ENCODE assay signal across 17 cellular contexts in the genomic region with DNA sequence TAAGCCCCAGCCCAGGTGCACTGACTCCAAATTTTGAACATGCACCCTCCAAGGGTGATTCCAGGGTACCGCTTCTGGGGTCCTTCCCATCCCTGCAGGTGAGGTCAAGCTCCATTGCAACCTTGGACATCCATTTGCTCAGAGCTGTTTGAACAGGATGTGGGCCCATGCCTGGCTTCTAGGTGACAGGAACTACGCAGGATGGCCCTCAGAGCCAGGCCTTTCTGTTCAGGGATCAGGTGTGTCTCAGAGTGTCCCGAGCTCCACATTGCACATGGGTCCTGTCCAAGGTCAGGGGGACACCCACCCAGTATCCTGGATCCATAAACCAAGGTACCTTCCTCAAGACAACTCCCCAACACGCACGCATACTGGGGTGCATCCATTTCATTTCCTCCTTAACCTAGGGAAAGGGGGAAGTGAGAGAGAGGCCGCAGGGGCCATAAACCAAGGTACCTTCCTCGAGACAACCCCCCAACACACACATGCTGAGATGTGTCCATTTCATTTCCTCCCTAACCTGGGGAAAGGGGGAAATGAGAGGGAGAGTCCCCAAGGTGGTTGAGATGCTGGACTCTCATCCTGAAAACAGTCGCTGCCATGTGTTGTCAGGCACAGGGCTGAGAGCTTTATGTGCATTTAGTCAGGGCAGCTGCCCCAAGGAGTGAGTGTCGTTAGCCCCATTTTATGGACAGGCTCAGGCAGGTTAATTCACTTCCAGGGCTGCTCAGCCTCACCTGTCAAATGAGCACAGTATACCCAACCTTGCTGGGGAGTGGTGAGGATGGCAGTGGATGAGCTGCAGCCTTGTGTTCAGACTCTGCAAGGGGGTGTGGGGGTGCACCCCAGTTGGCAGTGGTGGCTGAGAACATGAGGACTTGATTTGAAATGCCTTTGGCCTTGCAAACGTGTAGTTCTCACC. TPM values are rescaled to one million over a fixed set of nuclear protein-coding genes. Genes with fewer than 3 reads are reported as not detected.
DNase-seq lines count a peak whose midpoint lies in the region; ATAC-seq, FAIRE-seq and TF ChIP-seq lines count a peak whose summit lies in the region.
"Had no signal": no experiment of that assay in that cellular context is flagged by ENCODE, and none has a peak within 500 bp of the region (broad histone marks: within the 10 kb centered on the region; RNA-seq: fewer than 3 reads in every experiment).

No MANE protein-coding gene starts in this region.

- CTCF ChIA-PET in activated naive CD4-positive, alpha-beta T cell treated with anti-CD3 and anti-CD28 coated beads, Interleukin-2, amount 10 ng/mL, durations not matched to agents 7 days and 5 days (lab: Charles Lee): no interaction called here
- CTCF ChIA-PET in PC-3 (lab: Charles Lee): no interaction called here

- H3K9me3 Mint-ChIP-seq in activated naive CD4-positive, alpha-beta T cell treated with anti-CD3 and anti-CD28 coated beads, Interleukin-2, amount 10 ng/mL, durations not matched to agents 7 days and 5 days: no peaks in the 10 kb centered on the region
- H3K9me3 Mint-ChIP-seq in activated naive CD4-positive, alpha-beta T cell treated with anti-CD3 and anti-CD28 coated beads, Interleukin-2, amount 50 U/mL, for 72 hours: no peaks in the 10 kb centered on the region

- H3K4me3 Mint-ChIP-seq in activated naive CD4-positive, alpha-beta T cell treated with anti-CD3 and anti-CD28 coated beads, Interleukin-2, amount 10 ng/mL, durations not matched to agents 7 days and 5 days: peak overlapping the region; percentile 76

- H3K4me2 ChIP-seq in PC-3 (ENCODE audit: low read length): peak overlapping the region; percentile 93

- H3K27me3 Mint-ChIP-seq in activated naive CD4-positive, alpha-beta T cell treated with anti-CD3 and anti-CD28 coated beads, Interleukin-2, amount 10 ng/mL, durations not matched to agents 7 days and 5 days: no peaks in the 10 kb centered on the region

- H3K27ac ChIP-seq in PC-3 (ENCODE audit: low read length) (peak overlapping the region; percentile 4; the same call in 1 of the 2 replicates), kidney (ENCODE audit: low read depth in 2 of 2, low read length in 2 of 2) (no peak overlapping the region)
- H3K27ac ChIP-seq: prostate gland, transverse colon had no signal

- H3K36me3 ChIP-seq in PC-3 (ENCODE audit: low read depth, low read length) (no peaks in the 10 kb centered on the region; the same call in 1 of the 2 replicates), kidney (ENCODE audit: control insufficient read depth in 1 of 2, insufficient read depth in 2 of 2, low read length in 2 of 2) (peaks cover 0 to 5% of the 10 kb centered on the region in 2 donors)
- H3K36me3 ChIP-seq: prostate gland had no signal

- no peaks in the 10 kb centered on the region for H3K9me3 ChIP-seq in PC-3 (ENCODE audit: low read length)
- no peaks in the 10 kb centered on the region for H3K9me3 ChIP-seq in kidney (ENCODE audit: control insufficient read depth in 1 of 2, low read length in 2 of 2)
- H3K9me3 ChIP-seq: gastrocnemius medialis, prostate gland, transverse colon had no signal

- no peak overlapping the region for H2AFZ ChIP-seq in PC-3 (ENCODE audit: low read length)

- intact Hi-C loops in PC-3 (cut with micrococcal nuclease) (no loop called here), kidney (cut with DNase I) (no loop called here)

- H4K20me1 ChIP-seq in PC-3 (ENCODE audit: low read length): no peaks in the 10 kb centered on the region

- no peak overlapping the region for H3K9ac ChIP-seq in PC-3 (ENCODE audit: low read length)
- H3K9ac ChIP-seq in kidney (ENCODE audit: low read length in 2 of 2): no peak overlapping the region

- POLR2A ChIA-PET in PC-3 (lab: Charles Lee; ENCODE audit: unreplicated experiment): no interaction called here

- no peak for FAIRE-seq in kidney (lab: Jason Lieb, UNC)

- peaks cover 50% of the 10 kb centered on the region for H3K79me2 ChIP-seq in PC-3 (ENCODE audit: low read length)

- H3K4me3 ChIP-seq in PC-3 (ENCODE audit: low read length) (no peak overlapping the region), kidney (ENCODE audit: low read length in 2 of 2) (no peak overlapping the region)
- H3K4me3 ChIP-seq: prostate gland, transverse colon had no signal

- H3K27ac Mint-ChIP-seq in activated naive CD4-positive, alpha-beta T cell treated with anti-CD3 and anti-CD28 coated beads, Interleukin-2, amount 10 ng/mL, durations not matched to agents 7 days and 5 days: no peak overlapping the region
- no peak overlapping the region for H3K27ac Mint-ChIP-seq in activated naive CD4-positive, alpha-beta T cell treated with anti-CD3 and anti-CD28 coated beads, Interleukin-2, amount 50 U/mL, for 72 hours

- no peaks in the 10 kb centered on the region for H3K27me3 ChIP-seq in PC-3 (ENCODE audit: low read length)
- H3K27me3 ChIP-seq: gastrocnemius medialis, transverse colon had no signal

- no peaks in the 10 kb centered on the region for H3K36me3 Mint-ChIP-seq in activated naive CD4-positive, alpha-beta T cell treated with anti-CD3 and anti-CD28 coated beads, Interleukin-2, amount 10 ng/mL, durations not matched to agents 7 days and 5 days
- peaks cover 0 to 6% of the 10 kb centered on the region in 2 donors for H3K36me3 Mint-ChIP-seq in activated naive CD4-positive, alpha-beta T cell treated with anti-CD3 and anti-CD28 coated beads, Interleukin-2, amount 50 U/mL, for 72 hours

- TF ChIP-seq CTCF in PC-3 (conservative IDR thresholded peaks at IDR 0.05; ENCODE audit: low read depth, low read length): no peak
- no peak for TF ChIP-seq CTCF in kidney (IDR thresholded peaks at IDR 0.05; ENCODE audit: borderline replicate concordance, extremely low read depth, insufficient read depth)

- H3K9me2 ChIP-seq in PC-3 (replicated peaks; ENCODE audit: low read length): no peaks in the 10 kb centered on the region

- no TSS peak for BruUV-seq in PC-3 (replicated peaks; lab: Mats Ljungman, UMichigan)

- no peak for ATAC-seq in activated naive CD4-positive, alpha-beta T cell treated with anti-CD3 and anti-CD28 coated beads, Interleukin-2, amount 50 U/mL, for 72 hours
- ATAC-seq in PC-3 (no peak), GM21390 (IDR thresholded peaks at IDR 0.05; ENCODE audit: unreplicated experiment) (no peak), GM21723 (IDR thresholded peaks at IDR 0.05; ENCODE audit: unreplicated experiment) (no peak)
- ATAC-seq: gastrocnemius medialis, Panc1 had no signal

- no peak for DNase-seq in activated naive CD4-positive, alpha-beta T cell treated with anti-CD3 and anti-CD28 coated beads, Interleukin-2, amount 10 ng/mL, durations not matched to agents 7 days and 5 days
- no peak for DNase-seq in activated naive CD4-positive, alpha-beta T cell treated with anti-CD3 and anti-CD28 coated beads, Interleukin-2, amount 50 U/mL, for 72 hours (ENCODE audit: low spot score in 2 of 2)
- DNase-seq in PC-3: no peak
- peak; percentile 48 for DNase-seq in islet precursor cell
- no peak for DNase-seq in DMS53 treated with DMSO at 0.1 percent for 48 hours (lab: John Stamatoyannopoulos, UW; ENCODE audit: unreplicated experiment)
- DNase-seq in kidney: no peak
- DNase-seq: activated CD4-positive, alpha-beta T cell treated with anti-CD3 and anti-CD28 coated beads, Interleukin-2, amount 50 U/mL, for 4 hours; activated effector memory CD4-positive, alpha-beta T cell treated with Interleukin-2 at 50 U/mL for 16 hours; DMS153; effector CD8-positive, alpha-beta T cell; gastrocnemius medialis; stimulated activated CD8-positive, alpha-beta memory T cell treated with anti-CD3 and anti-CD28 coated beads, Interleukin-4, amount 100 ng/mL, for 48 hours; transverse colon had no signal

- H3K4me1 ChIP-seq in PC-3 (ENCODE audit: insufficient read depth, low read length) (peaks cover 46% of the 10 kb centered on the region), kidney (ENCODE audit: control insufficient read depth in 1 of 2, insufficient read depth in 1 of 2, low read depth in 1 of 2, low read length in 2 of 2) (peaks cover 12 to 23% of the 10 kb centered on the region in 2 donors)

- no peaks in the 10 kb centered on the region for H3F3A ChIP-seq in PC-3 (ENCODE audit: low read length, unreplicated experiment)

- H3K4me1 Mint-ChIP-seq in activated naive CD4-positive, alpha-beta T cell treated with anti-CD3 and anti-CD28 coated beads, Interleukin-2, amount 10 ng/mL, durations not matched to agents 7 days and 5 days: peaks cover 48% of the 10 kb centered on the region

RNA-seq across cellular contexts. Expression of gene SLC66A1, which starts 2.1 kb away (rescaled TPM):
- 1 to 10 TPM; 6.7 to 7.2 TPM for total RNA-seq in activated naive CD4-positive, alpha-beta T cell treated with anti-CD3 and anti-CD28 coated beads, Interleukin-2, amount 50 U/mL, for 72 hours
- 27.7 and 28.9 TPM in 2 replicates for total RNA-seq in PC-3 (2014; rRNA removed)
- 12.2 TPM for total RNA-seq in kidney
- polyA plus RNA-seq in kidney (ENCODE audit: insufficient read depth, low read depth, low replicate concordance): 14.7 TPM

RNA-seq across cellular contexts. Expression of gene AKR7A2, which starts 2.3 kb away (rescaled TPM):
- total RNA-seq in activated naive CD4-positive, alpha-beta T cell treated with anti-CD3 and anti-CD28 coated beads, Interleukin-2, amount 50 U/mL, for 72 hours: 10 to 100 TPM; 42.9 to 50.2 TPM
- total RNA-seq in PC-3 (2014; rRNA removed) (63.3 and 72.3 TPM in 2 replicates), kidney (53.1 TPM)
- polyA plus RNA-seq in kidney (ENCODE audit: insufficient read depth, low read depth, low replicate concordance): 139 TPM

RNA-seq across cellular contexts. Expression of gene AKR7A3, which starts 25.7 kb away (rescaled TPM):
- under 1 TPM; 0.68 to 0.93 TPM for total RNA-seq in activated naive CD4-positive, alpha-beta T cell treated with anti-CD3 and anti-CD28 coated beads, Interleukin-2, amount 50 U/mL, for 72 hours
- total RNA-seq in PC-3 (2014; rRNA removed) (0.40 and 1.2 TPM in 2 replicates), kidney (6.2 TPM)
- 108 TPM for polyA plus RNA-seq in kidney (ENCODE audit: insufficient read depth, low read depth, low replicate concordance)
